Comparison of ENCODE assay signal across 1 cellular context in genomic region chr9:122477346-122477745, GRCh38.
A peak's percentile ranks its signal among the peaks of the same experiment; 100 is the strongest.
TF ChIP-seq lines count a peak whose summit lies in the region.

No MANE protein-coding gene starts in this region.

TF ChIP-seq in IMR-90, 13 proteins besides CTCF, POLR2A, EP300 and RAD21:
- TF ChIP-seq MAFK (IDR thresholded peaks at IDR 0.05; ENCODE audit: low read depth, low read length) (peak; percentile 91), CEBPB (IDR thresholded peaks at IDR 0.05; ENCODE audit: low read depth, low read length) (no peak), RFX5 (IDR thresholded peaks at IDR 0.05; ENCODE audit: low read depth, low read length) (no peak)
